ENCODE assay signal across 28 cellular contexts in the genomic region with DNA sequence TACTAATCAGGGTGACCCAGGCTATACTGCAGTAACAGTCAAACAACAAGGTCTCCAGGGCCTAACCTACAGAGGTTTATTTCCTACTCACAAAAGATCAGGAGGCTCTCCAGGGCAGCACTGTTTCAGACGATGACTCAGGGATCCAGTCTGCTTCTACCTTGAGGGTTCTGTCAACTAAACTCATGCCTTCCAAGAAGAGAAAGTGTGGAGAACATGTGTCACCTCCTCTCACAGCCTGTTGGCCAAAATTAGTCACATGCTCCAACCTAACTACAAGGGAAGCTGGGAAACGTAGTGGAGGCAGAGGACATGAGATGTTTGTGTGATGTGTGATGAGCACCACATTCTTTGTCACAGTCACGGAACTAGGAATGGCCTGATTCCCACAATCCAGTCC. TPM values are rescaled to one million over a fixed set of nuclear protein-coding genes. Genes with fewer than 3 reads are reported as not detected.
DNase-seq lines count a peak whose midpoint lies in the region; ATAC-seq, FAIRE-seq and TF ChIP-seq lines count a peak whose summit lies in the region.
"Had no signal": no experiment of that assay in that cellular context is flagged by ENCODE, and none has a peak within 500 bp of the region (broad histone marks: within the 10 kb centered on the region; RNA-seq: fewer than 3 reads in every experiment).

No MANE protein-coding gene starts in this region.

- FAIRE-seq in bronchial epithelial cell (lab: Jason Lieb, UNC) (no peak), GM12891 (lab: Jason Lieb, UNC) (no peak)
- FAIRE-seq: D721Med, TTC549 had no signal

- peaks cover 5% of the 10 kb centered on the region for H3K27me3 ChIP-seq in bronchial epithelial cell (ENCODE audit: control insufficient read depth, insufficient read depth, low read length)
- H3K27me3 ChIP-seq: brain microvascular endothelial cell, SJCRH30, thyroid gland had no signal

- no peak for TF ChIP-seq POLR2A in GM12891 (IDR thresholded peaks at IDR 0.05; ENCODE audit: low read depth, low read length)

- TF ChIP-seq EP300 in Ishikawa (IDR thresholded peaks at IDR 0.05; ENCODE audit: borderline replicate concordance), result no peak

- no peak for ATAC-seq in GM21717 (IDR thresholded peaks at IDR 0.05; ENCODE audit: unreplicated experiment)
- ATAC-seq: effector memory CD8-positive, alpha-beta T cell; natural killer cell treated with Interleukin-12 subunit alpha and Interleukin-12 subunit beta and Interleukin-15 and Interleukin-18, amount 100 ng/mL, for 72 hours; Panc1 had no signal

- no peak overlapping the region for H3K4me3 ChIP-seq in bronchial epithelial cell (ENCODE audit: low read depth, low read length)
- H3K4me3 ChIP-seq: coronary artery, esophagus muscularis mucosa, SJCRH30, smooth muscle cell, thyroid gland had no signal

- no peak for TF ChIP-seq RAD21 in Ishikawa (IDR thresholded peaks at IDR 0.05; ENCODE audit: low read depth)

- no peak for TF ChIP-seq CTCF in bronchial epithelial cell (IDR thresholded peaks at IDR 0.05; ENCODE audit: insufficient read depth, low read length, severe bottlenecking)

- H3K36me3 ChIP-seq in bronchial epithelial cell (ENCODE audit: control insufficient read depth, insufficient read depth, low read length), result no peaks in the 10 kb centered on the region
- H3K36me3 ChIP-seq: brain microvascular endothelial cell, esophagus muscularis mucosa, SJCRH30, thyroid gland had no signal

- peak; percentile 10 for DNase-seq in stimulated activated CD4-positive, alpha-beta T cell treated with anti-CD3 and anti-CD28 coated beads, Interleukin-15, amount 100 ng/mL, for 24 hours
- no peak for DNase-seq in stimulated activated CD4-positive, alpha-beta T cell treated with anti-CD3 and anti-CD28 coated beads, Interleukin-4, amount 100 ng/mL, for 1 hour
- DNase-seq in bronchial epithelial cell (ENCODE audit: low read depth) (peak; percentile 47), GM12891 (ENCODE audit: insufficient read length, low spot score) (no peak), medulla oblongata (ENCODE audit: extremely low spot score) (no peak)
- DNase-seq: activated CD4-positive, alpha-beta T cell treated with anti-CD3 and anti-CD28 coated beads, Interleukin-2, amount 10 ng/mL, durations not matched to agents 7 days and 5 days; activated effector memory CD4-positive, alpha-beta T cell treated with Interleukin-2 at 50 U/mL for 16 hours; brain microvascular endothelial cell; CD4-positive, CD25-positive, alpha-beta regulatory T cell; effector memory CD8-positive, alpha-beta T cell; NCI-H1436; NCI-H510A; retina; SJCRH30; stimulated activated naive CD4-positive, alpha-beta T cell treated with Interleukin-2 at 50 U/mL for 16 hours; thyroid gland had no signal

TF ChIP-seq in Ishikawa, 13 proteins besides CTCF, POLR2A, EP300 and RAD21:
- peak; percentile 59 for TF ChIP-seq USF1 (IDR thresholded peaks at IDR 0.05)
- TF ChIP-seq YY1 (IDR thresholded peaks at IDR 0.05; ENCODE audit: low read depth), result no peak

TF ChIP-seq in GM12891, 5 proteins besides CTCF, POLR2A, EP300 and RAD21:
- no peak for TF ChIP-seq POLR2AphosphoS5 (IDR thresholded peaks at IDR 0.05; ENCODE audit: low read depth, low read length)
- no peak for TF ChIP-seq PAX5 (IDR thresholded peaks at IDR 0.05; ENCODE audit: insufficient read depth, low read length, severe bottlenecking)
- no peak for TF ChIP-seq POU2F2 (IDR thresholded peaks at IDR 0.05; ENCODE audit: low read depth, low read length)
- no peak for TF ChIP-seq SPI1 (IDR thresholded peaks at IDR 0.05; ENCODE audit: low read depth, low read length)
- no peak for TF ChIP-seq TAF1 (IDR thresholded peaks at IDR 0.05; ENCODE audit: low read depth, low read length)

RNA-seq across cellular contexts. Expression of gene INA, which starts 14.7 kb away (rescaled TPM):
- total RNA-seq in bronchial epithelial cell, result 0.26 TPM in 2 replicates
- 0.76 TPM for polyA plus RNA-seq in GM12891 (2012; ENCODE audit: low read depth, missing spikeins)
- total RNA-seq: CD4-positive, CD25-positive, alpha-beta regulatory T cell; liver; SJCRH30 had no signal
- polyA plus RNA-seq: CD4-positive, CD25-positive, alpha-beta regulatory T cell; liver had no signal

RNA-seq across cellular contexts. Expression of gene RPEL1, which starts 16.5 kb away (rescaled TPM):
- under 0.01 and 0.13 TPM in 2 replicates for total RNA-seq in bronchial epithelial cell
- polyA plus RNA-seq in GM12891 (2012; ENCODE audit: low read depth, missing spikeins), result 0.04 TPM
- total RNA-seq: activated CD4-positive, alpha-beta T cell treated with anti-CD3 and anti-CD28 coated beads, Interleukin-2, amount 10 ng/mL, durations not matched to agents 7 days and 5 days; CD4-positive, CD25-positive, alpha-beta regulatory T cell; liver; mononuclear cell; natural killer cell treated with Interleukin-12 subunit alpha and Interleukin-12 subunit beta and Interleukin-15 and Interleukin-18, amount 100 ng/mL, for 72 hours; SJCRH30; smooth muscle cell; T-helper 1 cell treated with Interleukin-12 subunit alpha and Interleukin-12 subunit beta and Interleukin-4 antibody, amounts not matched to agents 30 ng/mL and 1 ng/mL, for 36 hours; thyroid gland had no signal
- polyA plus RNA-seq: liver, smooth muscle cell had no signal

Comparison
In these comparisons a context has a peak if more than half of its experiments do, and no peak if none do; other contexts are left out.
1. DNase-seq: peak in stimulated activated CD4-positive, alpha-beta T cell treated with anti-CD3 and anti-CD28 coated beads, Interleukin-15, amount 100 ng/mL, for 24 hours (single experiment) and bronchial epithelial cell (single experiment); none in stimulated activated CD4-positive, alpha-beta T cell treated with anti-CD3 and anti-CD28 coated beads, Interleukin-4, amount 100 ng/mL, for 1 hour (single experiment), GM12891 (single experiment) and medulla oblongata (single experiment).